Comparison of ENCODE assay signal across 1 cellular context in the genomic region with DNA sequence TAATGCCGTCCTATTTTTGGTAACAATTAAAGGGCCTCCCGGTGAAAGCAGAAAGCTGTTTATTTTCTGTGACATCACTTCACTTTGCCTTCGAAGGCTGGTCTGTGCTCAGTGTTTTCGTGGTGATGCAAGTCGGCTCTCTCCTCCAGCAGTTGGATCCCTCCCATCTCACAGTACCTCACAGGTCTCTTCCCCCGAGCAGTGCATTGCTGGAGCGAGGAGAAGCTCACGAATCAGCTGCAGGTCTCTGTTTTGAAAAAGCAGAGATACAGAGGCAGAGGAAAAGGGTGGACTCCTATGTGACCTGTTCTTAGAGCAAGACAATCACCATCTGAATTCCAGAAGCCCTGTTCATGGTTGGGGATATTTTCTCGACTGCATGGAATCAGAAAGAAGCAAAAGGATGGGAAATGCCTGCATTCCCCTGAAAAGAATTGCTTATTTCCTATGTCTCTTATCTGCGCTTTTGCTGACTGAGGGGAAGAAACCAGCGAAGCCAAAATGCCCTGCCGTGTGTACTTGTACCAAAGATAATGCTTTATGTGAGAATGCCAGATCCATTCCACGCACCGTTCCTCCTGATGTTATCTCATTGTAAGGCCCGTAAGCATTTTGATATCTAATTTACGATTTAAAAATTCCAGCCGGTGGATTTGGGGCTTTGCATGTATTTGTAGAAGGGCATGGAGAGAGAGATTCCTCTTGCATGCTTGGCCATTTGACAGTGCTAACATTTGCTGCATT.
TF ChIP-seq lines count a peak whose summit lies in the region.

Gene LGI1 (plus strand): TSS at position 171 of the 744 bp plus-strand sequence. CDS start 209 bp downstream, at position 380.

TF ChIP-seq in SK-N-SH treated with all-trans-retinoic acid at 6 μM for 48 hours, 23 proteins besides CTCF, POLR2A, EP300 and RAD21 (continued from another document):
- no peak for TF ChIP-seq PATZ1 (CRISPR knock-in tag; IDR thresholded peaks at IDR 0.05; ENCODE audit: borderline replicate concordance)
- no peak for TF ChIP-seq ZFP3 (CRISPR knock-in tag; IDR thresholded peaks at IDR 0.05)
- TF ChIP-seq ZNF70 (CRISPR knock-in tag; IDR thresholded peaks at IDR 0.05) = no peak
- TF ChIP-seq ZNF565 (CRISPR knock-in tag; conservative IDR thresholded peaks at IDR 0.05; ENCODE audit: low read depth) = no peak
- TF ChIP-seq ZNF8 (CRISPR knock-in tag; IDR thresholded peaks at IDR 0.05) = no peak
- TF ChIP-seq TSHZ2 (CRISPR knock-in tag; IDR thresholded peaks at IDR 0.05) = no peak
